9 cellular contexts compared by ENCODE assay signal in genomic region chr4:105715692-105716278, GRCh38. TPM values are rescaled to one million over a fixed set of nuclear protein-coding genes. Genes with fewer than 3 reads are reported as not detected.
DNase-seq lines count a peak whose midpoint lies in the region; ATAC-seq and TF ChIP-seq lines count a peak whose summit lies in the region.
"Had no signal": no experiment of that assay in that cellular context is flagged by ENCODE, and none has a peak within 500 bp of the region (broad histone marks: within the 10 kb centered on the region; RNA-seq: fewer than 3 reads in every experiment).

No MANE protein-coding gene starts in this region.

- peaks cover 6% of the 10 kb centered on the region for H3K36me3 Mint-ChIP-seq in CD4-positive, CD25-positive, alpha-beta regulatory T cell

- no peak for ATAC-seq in CD4-positive, CD25-positive, alpha-beta regulatory T cell (ENCODE audit: low read depth in 2 of 2)
- ATAC-seq in gastroesophageal sphincter (no peak), GM21619 (IDR thresholded peaks at IDR 0.05; ENCODE audit: unreplicated experiment) (no peak)

- H3K4me1 ChIP-seq in CD4-positive, CD25-positive, alpha-beta regulatory T cell (ENCODE audit: control insufficient read depth, insufficient read depth, low read length, poor library complexity, severe bottlenecking): no peaks in the 10 kb centered on the region
- H3K4me1 ChIP-seq in gastroesophageal sphincter: peaks cover 0 to 20% (median 0%) of the 10 kb centered on the region in 3 donors
- peaks cover 0 to 8% (median 2%) of the 10 kb centered on the region in 4 donors for H3K4me1 ChIP-seq in transverse colon

- H3K4me3 Mint-ChIP-seq in CD4-positive, CD25-positive, alpha-beta regulatory T cell: no peak overlapping the region

- no peaks in the 10 kb centered on the region for H3K9me3 ChIP-seq in CD4-positive, CD25-positive, alpha-beta regulatory T cell (ENCODE audit: control insufficient read depth in 2 of 2, low read length in 2 of 2)
- H3K9me3 ChIP-seq in gastroesophageal sphincter (no peaks in the 10 kb centered on the region), transverse colon (no peaks in the 10 kb centered on the region)

- H3K4me1 Mint-ChIP-seq in CD4-positive, CD25-positive, alpha-beta regulatory T cell: peaks cover 3 to 9% (median 5%) of the 10 kb centered on the region in 4 donors

- in situ Hi-C loops in SK-MEL-5 (cut with HindIII; ENCODE audit: low pct_unique_long_range_greater_than_20kb, low sequenced_read_pairs) (no loop called here), transverse colon (cut with MboI; ENCODE audit: low pct_ligation_motif_present in 1 of 4, low pct_unique_long_range_greater_than_20kb in 1 of 4, low sequenced_read_pairs in 3 of 4) (loop anchor here in 2 of 4 donors (25.0 kb wide), 1 partner anchor 578 kb away; the partner anchor contains the start of gene TET2 (in 2 of the 2))

- H3K4me3 ChIP-seq in CD4-positive, CD25-positive, alpha-beta regulatory T cell (ENCODE audit: low read depth, low read length): no peak overlapping the region
- H3K4me3 ChIP-seq in HL-60 (replicated peaks; ENCODE audit: insufficient read depth, low read length) (peak overlapping the region; percentile 9; the same call in 1 of the 2 replicates), gastroesophageal sphincter (no peak overlapping the region), transverse colon (no peak overlapping the region)

- intact Hi-C loops in transverse colon (cut with DNase I; ENCODE audit: low total_unique reads): no loop called here

- TF ChIP-seq EP300 in gastroesophageal sphincter (IDR thresholded peaks at IDR 0.05) (no peak), transverse colon (IDR thresholded peaks at IDR 0.05; ENCODE audit: low read depth) (no peak)

- H3K27me3 ChIP-seq in CD4-positive, CD25-positive, alpha-beta regulatory T cell (ENCODE audit: control insufficient read depth, insufficient read depth, low read length): no peaks in the 10 kb centered on the region
- no peaks in the 10 kb centered on the region for H3K27me3 ChIP-seq in HL-60 (ENCODE audit: insufficient read depth, poor library complexity, severe bottlenecking)
- no peaks in the 10 kb centered on the region for H3K27me3 ChIP-seq in gastroesophageal sphincter
- H3K27me3 ChIP-seq in transverse colon: no peaks in the 10 kb centered on the region

- H3K9me3 Mint-ChIP-seq in CD4-positive, CD25-positive, alpha-beta regulatory T cell: no peaks in the 10 kb centered on the region

- TF ChIP-seq CTCF in HL-60 (IDR thresholded peaks at IDR 0.05; ENCODE audit: insufficient read depth, low read length) (peak; percentile 17), gastroesophageal sphincter (IDR thresholded peaks at IDR 0.05) (peak; percentile 33 to 56 (median 36)), transverse colon (IDR thresholded peaks at IDR 0.05) (peak; percentile 41 to 56 (median 44))

- peak in 2 of 3 donors; percentile 20 to 22 for DNase-seq in CD4-positive, CD25-positive, alpha-beta regulatory T cell
- DNase-seq in HL-60 (ENCODE audit: low read depth in 1 of 2, low spot score in 1 of 2): no peak
- DNase-seq in SK-MEL-5 (ENCODE audit: low read depth, low spot score): peak; percentile 55
- no peak for DNase-seq in transverse colon
- DNase-seq in NCI-H524 treated with DMSO at 0.1 percent for 48 hours (lab: John Stamatoyannopoulos, UW): no peak
- DNase-seq in T-helper 9 cell: no peak

- 18 to 31% methylated on average over 3 to 4 of the region's 4 CpGs for WGBS in gastroesophageal sphincter (ENCODE audit: low coverage in 1 of 2), 2 donors
- WGBS in transverse colon (ENCODE audit: low coverage in 1 of 2), 2 donors: 45 to 50% methylated on average over 4 of the region's 4 CpGs

- H3K27ac Mint-ChIP-seq in CD4-positive, CD25-positive, alpha-beta regulatory T cell: no peak overlapping the region

- TF ChIP-seq POLR2A in gastroesophageal sphincter (IDR thresholded peaks at IDR 0.05) (no peak), transverse colon (IDR thresholded peaks at IDR 0.05) (no peak)

- no peaks in the 10 kb centered on the region for H3K36me3 ChIP-seq in CD4-positive, CD25-positive, alpha-beta regulatory T cell (ENCODE audit: control insufficient read depth, insufficient read depth, low read length)
- H3K36me3 ChIP-seq in gastroesophageal sphincter: peaks cover 0 to 19% of the 10 kb centered on the region in 2 donors
- H3K36me3 ChIP-seq in transverse colon: no peaks in the 10 kb centered on the region

- H3K27ac ChIP-seq in CD4-positive, CD25-positive, alpha-beta regulatory T cell (ENCODE audit: insufficient read depth, low read length, poor library complexity, severe bottlenecking): no peak overlapping the region
- H3K27ac ChIP-seq in HL-60 (replicated peaks) (peak overlapping the region; percentile 82), gastroesophageal sphincter (no peak overlapping the region), transverse colon (no peak overlapping the region)
- H3K27ac ChIP-seq: epithelial cell of prostate had no signal

- H3K27me3 Mint-ChIP-seq in CD4-positive, CD25-positive, alpha-beta regulatory T cell: no peaks in the 10 kb centered on the region

RNA-seq across cellular contexts. Expression of gene GSTCD, which starts 7.2 kb away (rescaled TPM):
- 4.4 TPM for total RNA-seq in CD4-positive, CD25-positive, alpha-beta regulatory T cell
- 1 to 10 TPM; 1.6 to 3.0 (median 2.1) TPM for polyA plus RNA-seq in CD4-positive, CD25-positive, alpha-beta regulatory T cell
- total RNA-seq in SK-MEL-5 (2014; rRNA removed; shearing (Covaris generic)): 11.5 and 12.2 TPM in 2 replicates
- polyA plus RNA-seq in SK-MEL-5 (2015; cell fraction: cytosol; rRNA removed): 7.6 and 13.3 TPM in 2 replicates
- 5.5 and 11.4 TPM in 2 replicates for polyA plus RNA-seq in SK-MEL-5 (2015; cell fraction: nucleus; rRNA removed)
- total RNA-seq in gastroesophageal sphincter (10 to 100 TPM; 11.1 to 12.9 (median 12.2) TPM), transverse colon (10 to 100 TPM in 1 of 4 donors, 1 to 10 TPM in 2, under 1 TPM in 1; 0.40 to 11.1 (median 8.4) TPM)

RNA-seq across cellular contexts. Expression of gene INTS12, which starts 7.3 kb away (rescaled TPM):
- 25.4 TPM for total RNA-seq in CD4-positive, CD25-positive, alpha-beta regulatory T cell
- 10 to 100 TPM; 36.4 to 42.9 (median 39.7) TPM for polyA plus RNA-seq in CD4-positive, CD25-positive, alpha-beta regulatory T cell
- 15.2 and 23.2 TPM in 2 replicates for total RNA-seq in SK-MEL-5 (2014; rRNA removed; shearing (Covaris generic))
- 19.5 and 20.4 TPM in 2 replicates for polyA plus RNA-seq in SK-MEL-5 (2015; cell fraction: cytosol; rRNA removed)
- 21.2 and 59.0 TPM in 2 replicates for polyA plus RNA-seq in SK-MEL-5 (2015; cell fraction: nucleus; rRNA removed)
- total RNA-seq in gastroesophageal sphincter (10 to 100 TPM; 24.2 to 46.1 (median 31.1) TPM), transverse colon (10 to 100 TPM in 3 of 4 donors, 1 to 10 TPM in 1; 4.5 to 37.0 (median 22.0) TPM)

Comparison
In these comparisons a context has a peak if more than half of its experiments do, and no peak if none do; other contexts are left out.
1. DNase-seq: peak in CD4-positive, CD25-positive, alpha-beta regulatory T cell (2 of 3) and SK-MEL-5 (single experiment); none in HL-60 (0 of 2), transverse colon (single experiment), NCI-H524 treated with DMSO at 0.1 percent for 48 hours (single experiment) and T-helper 9 cell (single experiment).
2. Peak in every context shown above with its lines, with median percentiles within 50 percentile points of each other: CTCF ChIP-seq.